1 cellular context compared by ENCODE assay signal in genomic region chr1:151799179-151800022, GRCh38.
A peak's percentile ranks its signal among the peaks of the same experiment; 100 is the strongest.
TF ChIP-seq lines count a peak whose summit lies in the region.

No MANE protein-coding gene starts in this region.

TF ChIP-seq in HEK293, 187 proteins besides CTCF, POLR2A, EP300 and RAD21 (continued from another document):
- TF ChIP-seq ZIC2 (tag by site-specific recombination; IDR thresholded peaks at IDR 0.05) = peak; percentile 97
